ENCODE assay signal across 8 cellular contexts in genomic region chr7:7968544-7969305, GRCh38. TPM values are rescaled to one million over a fixed set of nuclear protein-coding genes. Genes with fewer than 3 reads are reported as not detected.
DNase-seq lines count a peak whose midpoint lies in the region; ATAC-seq and TF ChIP-seq lines count a peak whose summit lies in the region.

TSS of gene GLCCI1 (plus strand) at chr7:7968796. CDS start at chr7:7969351, 555 bp downstream.

- CTCF ChIA-PET in Panc1 (lab: Charles Lee), result no interaction called here

- no peak for TF ChIP-seq CTCF in Panc1 (IDR thresholded peaks at IDR 0.05)

- ATAC-seq in GM21723 (IDR thresholded peaks at IDR 0.05; ENCODE audit: unreplicated experiment) (peak; percentile 80), Panc1 (peak; percentile 97), esophagus mucosa (peak; percentile 100)
- peak; percentile 90 to 93 for ATAC-seq in activated T-cell treated with anti-CD3 and anti-CD28 coated beads, Interleukin-2, amount 50 U/mL, for 4 hours

- H3K36me3 Mint-ChIP-seq in activated T-cell treated with anti-CD3 and anti-CD28 coated beads, Interleukin-2, amount 50 U/mL, for 4 hours (ENCODE audit: insufficient read depth), result no peaks in the 10 kb centered on the region

- peaks cover 28% of the 10 kb centered on the region for H3K4me1 ChIP-seq in Panc1 (ENCODE audit: control insufficient read depth, insufficient read depth, low read length)
- peaks cover 14% of the 10 kb centered on the region for H3K4me1 ChIP-seq in muscle layer of colon (ENCODE audit: insufficient read depth, low read length)

- no peaks in the 10 kb centered on the region for H3K9me3 Mint-ChIP-seq in activated T-cell treated with anti-CD3 and anti-CD28 coated beads, Interleukin-2, amount 50 U/mL, for 4 hours

- POLR2A ChIA-PET in Panc1 (lab: Charles Lee), result interaction anchor here (0.5 to 0.7 kb wide), 3 partner anchors 8 to 480 kb away, joined by 4 to 8 read pairs (median 6); no protein-coding TSS in a partner anchor

- peak within 1 kb of the TSS; percentile 90 for H3K4me3 Mint-ChIP-seq in activated T-cell treated with anti-CD3 and anti-CD28 coated beads, Interleukin-2, amount 50 U/mL, for 4 hours

- intact Hi-C loops in Panc1 (cut with micrococcal nuclease; ENCODE audit: unreplicated experiment), result no loop called here

- DNase-seq in DMS53 (lab: John Stamatoyannopoulos, UW) (peak; percentile 99), KG1 (lab: John Stamatoyannopoulos, UW) (peak; percentile 94), Panc1 (ENCODE audit: low read depth, low spot score) (peak; percentile 97)
- DNase-seq in activated T-cell treated with anti-CD3 and anti-CD28 coated beads, Interleukin-2, amount 50 U/mL, for 4 hours, result peak; percentile 92
- peak; percentile 92 for DNase-seq in stimulated activated CD8-positive, alpha-beta memory T cell treated with anti-CD3 and anti-CD28 coated beads, Interleukin-7, amount 100 ng/mL, for 24 hours (ENCODE audit: low read depth)

- H3K27me3 ChIP-seq in Panc1 (ENCODE audit: control insufficient read depth, insufficient read depth, low read length) (no peaks in the 10 kb centered on the region), muscle layer of colon (ENCODE audit: control insufficient read depth in 1 of 2, insufficient read depth in 2 of 2, low read length in 2 of 2) (no peaks in the 10 kb centered on the region)

- peaks cover 26% of the 10 kb centered on the region for H3K4me1 Mint-ChIP-seq in activated T-cell treated with anti-CD3 and anti-CD28 coated beads, Interleukin-2, amount 50 U/mL, for 4 hours (ENCODE audit: low read depth)

- in situ Hi-C loops in Panc1 (cut with HindIII; ENCODE audit: low pct_unique_long_range_greater_than_20kb, low sequenced_read_pairs), result no loop called here

- H3K27ac ChIP-seq in Panc1 (ENCODE audit: low read length) (peak within 1 kb of the TSS; percentile 91), muscle layer of colon (ENCODE audit: low read depth, low read length) (peak within 1 kb of the TSS; percentile 90)

- no peaks in the 10 kb centered on the region for H3K9me3 ChIP-seq in Panc1 (ENCODE audit: control insufficient read depth, insufficient read depth, low read depth, low read length)
- H3K9me3 ChIP-seq in muscle layer of colon (ENCODE audit: low read length), result no peaks in the 10 kb centered on the region

- H3K9ac ChIP-seq in muscle layer of colon (ENCODE audit: low read length), result peak within 1 kb of the TSS; percentile 61

- BruUV-seq in Panc1 (replicated peaks; lab: Mats Ljungman, UMichigan), result no TSS peak

- H3K36me3 ChIP-seq in Panc1 (ENCODE audit: control insufficient read depth, insufficient read depth, low read length) (no peaks in the 10 kb centered on the region), muscle layer of colon (ENCODE audit: insufficient read depth, low read length) (no peaks in the 10 kb centered on the region)

- H3K27me3 Mint-ChIP-seq in activated T-cell treated with anti-CD3 and anti-CD28 coated beads, Interleukin-2, amount 50 U/mL, for 4 hours (ENCODE audit: low read depth), result no peaks in the 10 kb centered on the region

- H3K4me3 ChIP-seq in Panc1 (ENCODE audit: low read depth in 2 of 2, low read length in 2 of 2) (peak within 1 kb of the TSS; percentile 87 to 88), muscle layer of colon (ENCODE audit: low read depth in 1 of 2, low read length in 2 of 2) (peak within 1 kb of the TSS; percentile 92 to 97)

RNA-seq across cellular contexts. Expression of gene GLCCI1, which starts in this region (rescaled TPM):
- total RNA-seq in Panc1 (2021; ENCODE audit: unreplicated experiment) (36.4 TPM), esophagus mucosa (2.7 TPM)
- polyA plus RNA-seq in Panc1 (2012; ENCODE audit: insufficient read length), result 15.9 TPM
- total RNA-seq in activated T-cell treated with anti-CD3 and anti-CD28 coated beads, Interleukin-2, amount 50 U/mL, for 4 hours, result 1 to 10 TPM; 5.9 to 6.1 (median 6.1) TPM

Comparison
In these comparisons a context has a peak if more than half of its experiments do, and no peak if none do; other contexts are left out.
1. Peak in every context shown above with its lines: DNase-seq, ATAC-seq, H3K4me3 ChIP-seq and H3K27ac ChIP-seq.